Comparison of ENCODE assay signal across 7 cellular contexts in the genomic region with DNA sequence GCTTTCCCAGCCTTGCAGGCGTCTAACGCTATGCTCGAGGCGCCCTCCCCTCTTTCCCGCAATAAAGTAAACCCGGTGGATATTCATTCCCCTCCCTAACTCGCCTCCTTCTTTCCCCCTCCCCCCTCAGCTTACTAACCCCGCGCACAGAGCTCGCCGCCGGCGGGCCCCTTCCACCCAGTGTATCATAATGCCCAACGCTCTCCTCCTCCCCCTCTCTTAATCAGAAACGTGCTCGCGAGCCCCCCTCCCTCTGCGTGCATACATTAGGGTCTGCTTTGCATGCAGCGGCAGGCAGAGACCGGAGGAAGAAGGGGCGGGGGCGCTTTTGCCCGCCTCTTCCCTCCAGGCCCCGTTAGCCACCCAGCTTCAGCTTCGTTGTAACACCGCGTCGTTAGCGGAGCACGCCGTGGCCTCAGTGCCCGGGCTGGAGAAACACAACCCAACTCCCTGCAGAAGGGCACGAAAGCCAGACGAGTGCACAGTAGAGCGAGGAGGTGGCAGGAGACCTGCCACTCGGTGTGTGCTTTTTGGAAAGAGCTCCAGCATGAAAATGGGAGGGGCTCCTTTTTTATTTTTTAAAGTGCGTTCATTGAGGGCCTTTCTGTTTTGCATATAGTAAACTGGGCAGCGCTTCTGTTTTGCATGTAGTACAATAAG. TPM values are rescaled to one million over a fixed set of nuclear protein-coding genes. Genes with fewer than 3 reads are reported as not detected.
DNase-seq lines count a peak whose midpoint lies in the region; ATAC-seq, FAIRE-seq and TF ChIP-seq lines count a peak whose summit lies in the region.

No MANE protein-coding gene starts in this region.

- peaks cover 25% of the 10 kb centered on the region for H3K4me1 ChIP-seq in mammary epithelial cell (ENCODE audit: insufficient read depth, low read length)
- peaks cover 12 to 19% of the 10 kb centered on the region in 2 donors for H3K4me1 ChIP-seq in kidney (ENCODE audit: control insufficient read depth in 1 of 2, insufficient read depth in 1 of 2, low read depth in 1 of 2, low read length in 2 of 2)

- H3K9me3 ChIP-seq in mammary epithelial cell (replicated peaks; ENCODE audit: insufficient read depth, low read length) (no peaks in the 10 kb centered on the region), kidney (ENCODE audit: control insufficient read depth in 1 of 2, low read length in 2 of 2) (no peaks in the 10 kb centered on the region)

- DNase-seq in NCI-H2196 (lab: John Stamatoyannopoulos, UW; ENCODE audit: unreplicated experiment) (peak; percentile 54), mammary epithelial cell (no peak), kidney (peak; percentile 83)
- peak; percentile 33 for DNase-seq in stimulated activated CD4-positive, alpha-beta T cell treated with anti-CD3 and anti-CD28 coated beads, Interleukin-2, amount 100 ng/mL, for 4 hours (ENCODE audit: low read depth)

- H3K79me2 ChIP-seq in mammary epithelial cell (ENCODE audit: insufficient read depth, low read length) = peaks cover 41% of the 10 kb centered on the region

- peak overlapping the region; percentile 91 for H2AFZ ChIP-seq in mammary epithelial cell (ENCODE audit: low read depth, low read length)

- no peak for FAIRE-seq in kidney (lab: Jason Lieb, UNC)

- H3K4me2 ChIP-seq in mammary epithelial cell (ENCODE audit: insufficient read depth, low read depth, low read length) = peak overlapping the region; percentile 99

- H3K27ac ChIP-seq in VCaP = peak overlapping the region; percentile 98
- no peak overlapping the region for H3K27ac ChIP-seq in mammary epithelial cell (ENCODE audit: insufficient read depth, low read depth, low read length)
- peak overlapping the region; percentile 72 to 74 for H3K27ac ChIP-seq in kidney (ENCODE audit: low read depth in 2 of 2, low read length in 2 of 2)

- ATAC-seq in GM18520 (IDR thresholded peaks at IDR 0.05; ENCODE audit: unreplicated experiment) = peak; percentile 3
- ATAC-seq in HG03103 (IDR thresholded peaks at IDR 0.05; ENCODE audit: low read depth, unreplicated experiment) = peak; percentile 26

- no peaks in the 10 kb centered on the region for H4K20me1 ChIP-seq in mammary epithelial cell (ENCODE audit: insufficient read depth, low read length)

- in situ Hi-C loops in mammary epithelial cell (cut with MboI; ENCODE audit: low sequenced_read_pairs in 2 of 2) = no loop called here

- no TSS peak for BruUV-seq in mammary epithelial cell (replicated peaks; lab: Mats Ljungman, UMichigan)

- under 1% methylated on average over 30 of the region's 38 CpGs for WGBS in mammary epithelial cell (ENCODE audit: low coverage, missing lambda C conversion rate)

- H3K9ac ChIP-seq in mammary epithelial cell (ENCODE audit: insufficient read depth, low read length) (peak overlapping the region; percentile 9), kidney (ENCODE audit: low read length in 2 of 2) (peak overlapping the region; percentile 51 to 71)

- H3K27me3 ChIP-seq in mammary epithelial cell (ENCODE audit: insufficient read depth, low read length) = no peaks in the 10 kb centered on the region

- TF ChIP-seq CTCF in VCaP (conservative IDR thresholded peaks at IDR 0.05) = no peak
- TF ChIP-seq CTCF in mammary epithelial cell (conservative IDR thresholded peaks at IDR 0.05 in 1 of 2, IDR thresholded peaks at IDR 0.05 in 1 of 2; ENCODE audit: extremely low read depth in 1 of 2, insufficient read depth in 1 of 2, low read depth in 1 of 2, low read length in 2 of 2) = no peak
- TF ChIP-seq CTCF in kidney (IDR thresholded peaks at IDR 0.05; ENCODE audit: borderline replicate concordance, extremely low read depth, insufficient read depth) = no peak

- intact Hi-C loops in mammary epithelial cell (cut with micrococcal nuclease) = loop anchor here (1.0 kb wide), 1 partner anchor 53 kb away; no protein-coding TSS in a partner anchor
- intact Hi-C loops in kidney (cut with DNase I) = no loop called here

- peak overlapping the region; percentile 51 to 95 (median 70) for H3K4me3 ChIP-seq in mammary epithelial cell (replicated peaks in 1 of 3; ENCODE audit: insufficient read depth in 1 of 3, low read depth in 2 of 3, low read length in 3 of 3)
- H3K4me3 ChIP-seq in kidney (ENCODE audit: low read length in 2 of 2) = peak overlapping the region; percentile 88 to 90

- CTCF ChIA-PET in mammary epithelial cell (lab: Charles Lee; ENCODE audit: low non-redundant PET) = no interaction called here

- dilution Hi-C loops in mammary epithelial cell (cut with HindIII; ENCODE audit: low sequenced_read_pairs) = no loop called here

- peaks cover 2% of the 10 kb centered on the region for H3K36me3 ChIP-seq in mammary epithelial cell (ENCODE audit: insufficient read depth, low read length)
- H3K36me3 ChIP-seq in kidney (ENCODE audit: control insufficient read depth in 1 of 2, insufficient read depth in 2 of 2, low read length in 2 of 2) = no peaks in the 10 kb centered on the region

RNA-seq across cellular contexts. Expression of a gene that starts 0.9 kb away (rescaled TPM):
- total RNA-seq in mammary epithelial cell (10 to 100 TPM; 35.7 to 55.2 TPM), kidney (85.1 TPM)
- polyA plus RNA-seq in mammary epithelial cell (15.0 TPM), kidney (ENCODE audit: insufficient read depth, low read depth, low replicate concordance) (5.6 TPM)
- polyA minus RNA-seq in mammary epithelial cell = 104 TPM

RNA-seq across cellular contexts. Expression of a gene that starts 34.0 kb away (rescaled TPM):
- total RNA-seq in mammary epithelial cell (100 to 1,000 TPM in 1 of 2 donors, 10 to 100 TPM in 1; 24.8 to 187 TPM), kidney (173 TPM)
- polyA plus RNA-seq in mammary epithelial cell (266 TPM), kidney (ENCODE audit: insufficient read depth, low read depth, low replicate concordance) (811 TPM)
- 109 TPM for polyA minus RNA-seq in mammary epithelial cell
